In genomic region chr1:27590917-27591508, GRCh38 we compare ENCODE assay signal across 9 cellular contexts. TPM values are rescaled to one million over a fixed set of nuclear protein-coding genes. Genes with fewer than 3 reads are reported as not detected.
DNase-seq lines count a peak whose midpoint lies in the region; ATAC-seq and TF ChIP-seq lines count a peak whose summit lies in the region.
"Had no signal": no experiment of that assay in that cellular context is flagged by ENCODE, and none has a peak within 500 bp of the region (broad histone marks: within the 10 kb centered on the region; RNA-seq: fewer than 3 reads in every experiment).

No MANE protein-coding gene starts in this region.

- H3K36me3 ChIP-seq in cardiac muscle cell, result no peaks in the 10 kb centered on the region
- peaks cover 0 to 14% (median 0%) of the 10 kb centered on the region in 9 donors for H3K36me3 ChIP-seq in heart left ventricle
- peaks cover 6% of the 10 kb centered on the region for H3K36me3 ChIP-seq in osteoblast (ENCODE audit: insufficient read depth, low read length)
- no peaks in the 10 kb centered on the region for H3K36me3 ChIP-seq in uterus

- H3K27ac ChIP-seq in cardiac muscle cell, result peak overlapping the region; percentile 64
- peak overlapping the region in 11 of 12 donors; percentile 51 to 99 (median 72) for H3K27ac ChIP-seq in heart left ventricle
- H3K27ac ChIP-seq in osteoblast (ENCODE audit: low read depth, low read length), result no peak overlapping the region
- H3K27ac ChIP-seq in uterus, result peak overlapping the region; percentile 92 to 99

- TF ChIP-seq CTCF in cardiac muscle cell (IDR thresholded peaks at IDR 0.05; ENCODE audit: low read depth, low read length), result no peak
- no peak for TF ChIP-seq CTCF in heart left ventricle (IDR thresholded peaks at IDR 0.05)
- TF ChIP-seq CTCF in osteoblast (IDR thresholded peaks at IDR 0.05; ENCODE audit: extremely low read depth, low read depth, low read length), result no peak
- no peak for TF ChIP-seq CTCF in uterus (IDR thresholded peaks at IDR 0.05)

- H3K4me3 ChIP-seq in cardiac muscle cell, result no peak overlapping the region
- H3K4me3 ChIP-seq in heart left ventricle, result no peak overlapping the region
- no peak overlapping the region for H3K4me3 ChIP-seq in osteoblast (ENCODE audit: insufficient read depth, low read length)
- no peak overlapping the region for H3K4me3 ChIP-seq in uterus

- H3K4me2 ChIP-seq in osteoblast (ENCODE audit: insufficient read depth, low read length), result no peak overlapping the region

- DNase-seq in cardiac muscle cell (ENCODE audit: low read depth in 1 of 2, low spot score in 1 of 2) (no peak), cardiac septum (ENCODE audit: low spot score) (no peak), heart left ventricle (peak in 1 of 5 donors; percentile 59), osteoblast (ENCODE audit: insufficient read length, low spot score, missing footprints) (peak; percentile 52), uterus (peak in 1 of 2 donors; percentile 31), NOMO-1 (lab: John Stamatoyannopoulos, UW; ENCODE audit: unreplicated experiment in 2 of 2) (no peak), T1000 (lab: John Stamatoyannopoulos, UW) (no peak)
- DNase-seq: T-cell had no signal

- ATAC-seq in heart left ventricle, result no peak
- ATAC-seq in GM19035 (IDR thresholded peaks at IDR 0.05; ENCODE audit: unreplicated experiment), result no peak
- ATAC-seq: T-cell had no signal

- H2AFZ ChIP-seq in osteoblast (ENCODE audit: low read length), result no peak overlapping the region

- TF ChIP-seq POLR2A in heart left ventricle (IDR thresholded peaks at IDR 0.05) (no peak), uterus (IDR thresholded peaks at IDR 0.05) (no peak)

- H3K27me3 ChIP-seq in cardiac muscle cell, result no peaks in the 10 kb centered on the region
- H3K27me3 ChIP-seq in heart left ventricle, result no peaks in the 10 kb centered on the region
- H3K27me3 ChIP-seq in osteoblast (ENCODE audit: insufficient read depth, low read length), result no peaks in the 10 kb centered on the region
- no peaks in the 10 kb centered on the region for H3K27me3 ChIP-seq in uterus

- H3K79me2 ChIP-seq in osteoblast (ENCODE audit: insufficient read depth, low read length), result peaks cover 99% of the 10 kb centered on the region

- H3K4me1 ChIP-seq in cardiac muscle cell (ENCODE audit: low read depth) (peaks cover 48% of the 10 kb centered on the region), heart left ventricle (peaks cover 25 to 100% (median 84%) of the 10 kb centered on the region in 12 donors), osteoblast (ENCODE audit: insufficient read depth, low read length) (peaks cover 46% of the 10 kb centered on the region), uterus (peaks cover 19 to 55% of the 10 kb centered on the region in 2 donors)

- intact Hi-C loops in cardiac septum (cut with DNase I), result no loop called here
- intact Hi-C loops in heart left ventricle (cut with DNase I), result no loop called here
- intact Hi-C loops in uterus (cut with DNase I; ENCODE audit: low total_unique reads), result no loop called here

- peaks cover 98% of the 10 kb centered on the region for H4K20me1 ChIP-seq in osteoblast (ENCODE audit: insufficient read depth, low read length)

- H3K9me3 ChIP-seq in cardiac muscle cell (ENCODE audit: low read depth) (no peaks in the 10 kb centered on the region), heart left ventricle (no peaks in the 10 kb centered on the region), osteoblast (ENCODE audit: low read depth, low read length) (no peaks in the 10 kb centered on the region), uterus (no peaks in the 10 kb centered on the region)

- WGBS in heart left ventricle, 4 donors, result 57 to 70% (median 57%) methylated on average over 2 to 5 of the region's 5 CpGs

RNA-seq across cellular contexts. Expression of gene AHDC1, which starts 12.9 kb away (rescaled TPM):
- total RNA-seq in cardiac muscle cell (31.0 and 58.1 TPM in 2 replicates), cardiac septum (57.7 TPM), heart left ventricle (10 to 100 TPM; 29.2 to 50.2 (median 42.1) TPM), osteoblast (11.2 and 13.3 TPM in 2 replicates), uterus (100 to 1,000 TPM in 1 of 4 donors, 10 to 100 TPM in 3; 11.2 to 179 (median 50.7) TPM)
- polyA plus RNA-seq in cardiac muscle cell (16.3 and 21.1 TPM in 2 replicates), heart left ventricle (10 to 100 TPM; 25.8 to 48.4 TPM)

RNA-seq across cellular contexts. Expression of gene FGR, which starts 44.0 kb away (rescaled TPM):
- total RNA-seq in cardiac muscle cell (not detected in 2 replicates), cardiac septum (3.8 TPM), heart left ventricle (10 to 100 TPM in 3 of 9 donors, 1 to 10 TPM in 6; 1.1 to 25.9 (median 3.3) TPM), osteoblast (0.29 and 0.36 TPM in 2 replicates), uterus (10 to 100 TPM in 3 of 4 donors, 1 to 10 TPM in 1; 3.0 to 35.9 (median 18.8) TPM)
- polyA plus RNA-seq in cardiac muscle cell (0.14 and 0.18 TPM in 2 replicates), heart left ventricle (1 to 10 TPM; 2.8 to 7.2 TPM)
